8 cellular contexts compared by ENCODE assay signal in the genomic region with DNA sequence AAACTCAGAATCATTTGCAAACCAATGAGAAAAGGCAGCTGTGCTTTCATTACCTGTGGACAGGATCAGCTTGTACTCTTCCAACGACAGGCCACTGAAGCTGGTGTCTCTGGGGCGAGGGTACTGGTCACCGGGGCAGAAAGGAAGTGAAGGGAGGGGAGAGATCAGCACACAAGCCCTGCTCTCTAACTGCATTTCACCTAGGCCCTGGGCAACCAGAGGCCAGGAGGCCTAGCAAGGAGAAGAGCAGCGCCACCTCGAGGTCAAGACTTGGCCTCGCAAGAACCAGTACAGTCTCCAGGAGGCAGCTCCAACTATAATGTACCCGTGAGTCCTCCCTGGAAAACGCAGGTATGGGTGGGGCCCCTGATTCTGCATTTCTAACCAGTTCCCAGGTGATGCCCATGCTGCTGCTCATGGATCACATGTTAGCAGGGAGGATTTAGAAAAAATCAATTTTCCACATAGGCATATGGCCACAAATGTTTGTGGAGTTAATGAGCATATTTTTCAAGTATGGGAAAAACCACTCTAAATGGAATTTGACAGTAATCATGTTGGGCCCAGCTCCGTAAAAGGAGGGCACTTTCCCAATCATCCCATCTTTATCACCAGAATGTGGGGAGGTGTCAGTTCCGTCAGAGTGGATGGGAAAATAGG. TPM values are rescaled to one million over a fixed set of nuclear protein-coding genes. Genes with fewer than 3 reads are reported as not detected.
DNase-seq lines count a peak whose midpoint lies in the region; ATAC-seq and TF ChIP-seq lines count a peak whose summit lies in the region.

No MANE protein-coding gene starts in this region.

- 53 to 56% (median 54%) methylated on average over 10 of the region's 10 CpGs for WGBS in ovary, 3 donors
- WGBS in upper lobe of left lung, 2 donors: 43 to 55% methylated on average over 10 of the region's 10 CpGs

- no peak overlapping the region for H3K4me2 ChIP-seq in fibroblast of lung (ENCODE audit: extremely low read depth, insufficient read depth, low read length)

- DNase-seq in G401 (ENCODE audit: low spot score) (peak; percentile 65), NOMO-1 treated with DMSO at 0.1 percent for 48 hours (lab: John Stamatoyannopoulos, UW; ENCODE audit: unreplicated experiment) (peak; percentile 38), activated T-cell treated with anti-CD3 and anti-CD28 coated beads for 4 hours (peak; percentile 56), fibroblast of lung (ENCODE audit: low read depth in 2 of 2) (peak; percentile 59 to 74), ovary (peak in 4 of 5 donors; percentile 53 to 74 (median 63)), upper lobe of left lung (peak in 1 of 2 donors; percentile 80)

- peaks cover 16% of the 10 kb centered on the region for H3K4me1 ChIP-seq in fibroblast of lung (ENCODE audit: control insufficient read depth, extremely low read depth, insufficient read depth, low read length)
- H3K4me1 ChIP-seq in ovary (ENCODE audit: insufficient read depth): peaks cover 10% of the 10 kb centered on the region
- H3K4me1 ChIP-seq in upper lobe of left lung: peaks cover 18 to 21% (median 20%) of the 10 kb centered on the region in 4 donors

- intact Hi-C loops in ovary (cut with DNase I): loop anchor here in 1 of 4 donors (5.0 kb wide), 1 partner anchor 113 kb away; no protein-coding TSS in a partner anchor

- H3K36me3 ChIP-seq in fibroblast of lung (ENCODE audit: control insufficient read depth, insufficient read depth, low read length) (peaks cover 16% of the 10 kb centered on the region), ovary (no peaks in the 10 kb centered on the region), upper lobe of left lung (peaks cover 0 to 25% (median 18%) of the 10 kb centered on the region in 4 donors)

- H3K4me3 ChIP-seq in fibroblast of lung (replicated peaks in 1 of 4; ENCODE audit: control extremely low read depth in 1 of 4, insufficient read depth in 1 of 4, low read depth in 3 of 4, low read length in 4 of 4): no peak overlapping the region
- no peak overlapping the region for H3K4me3 ChIP-seq in ovary
- no peak overlapping the region for H3K4me3 ChIP-seq in upper lobe of left lung

- TF ChIP-seq EP300 in ovary (IDR thresholded peaks at IDR 0.05): no peak
- no peak for TF ChIP-seq EP300 in upper lobe of left lung (IDR thresholded peaks at IDR 0.05)

- H3K27me3 ChIP-seq in fibroblast of lung (ENCODE audit: control insufficient read depth, insufficient read depth, low read length): no peaks in the 10 kb centered on the region
- H3K27me3 ChIP-seq in ovary: no peaks in the 10 kb centered on the region
- no peaks in the 10 kb centered on the region for H3K27me3 ChIP-seq in upper lobe of left lung

- no peak overlapping the region for H3K9ac ChIP-seq in fibroblast of lung (ENCODE audit: insufficient read depth, low read length)

- ATAC-seq in HG02798 (IDR thresholded peaks at IDR 0.05; ENCODE audit: poor library complexity, unreplicated experiment) (peak; percentile 71), upper lobe of left lung (ENCODE audit: low FRiP score in 2 of 2) (peak; percentile 50 to 69), GM18519 (IDR thresholded peaks at IDR 0.05; ENCODE audit: low FRiP score, unreplicated experiment) (no peak)

- H3K27ac ChIP-seq in fibroblast of lung (ENCODE audit: insufficient read depth, low read length): no peak overlapping the region
- peak overlapping the region in 1 of 2 donors; percentile 64 for H3K27ac ChIP-seq in ovary
- H3K27ac ChIP-seq in upper lobe of left lung: no peak overlapping the region

- H2AFZ ChIP-seq in fibroblast of lung (ENCODE audit: low read length): no peak overlapping the region

- no peaks in the 10 kb centered on the region for H3K9me3 ChIP-seq in fibroblast of lung (ENCODE audit: control insufficient read depth, insufficient read depth, low read depth, low read length)
- H3K9me3 ChIP-seq in ovary: no peaks in the 10 kb centered on the region
- no peaks in the 10 kb centered on the region for H3K9me3 ChIP-seq in upper lobe of left lung

- in situ Hi-C loops in G401 (cut with HindIII; ENCODE audit: low sequenced_read_pairs): no loop called here

- TF ChIP-seq CTCF in fibroblast of lung (conservative IDR thresholded peaks at IDR 0.05 in 1 of 2, IDR thresholded peaks at IDR 0.05 in 1 of 2; ENCODE audit: low read depth in 1 of 2, low read length in 2 of 2) (peak; percentile 60 to 83), ovary (IDR thresholded peaks at IDR 0.05) (peak in 2 of 3 donors; percentile 18 to 33), upper lobe of left lung (IDR thresholded peaks at IDR 0.05) (peak; percentile 42 to 74 (median 54))

- peaks cover 1% of the 10 kb centered on the region for H3K79me2 ChIP-seq in fibroblast of lung (ENCODE audit: control insufficient read depth, insufficient read depth, low read length)

- peaks cover 2% of the 10 kb centered on the region for H4K20me1 ChIP-seq in fibroblast of lung (ENCODE audit: control insufficient read depth, extremely low read depth, insufficient read depth, low read length)

- TF ChIP-seq POLR2A in ovary (IDR thresholded peaks at IDR 0.05) (no peak), upper lobe of left lung (IDR thresholded peaks at IDR 0.05) (no peak)

RNA-seq across cellular contexts. Expression of a gene that starts 11.0 kb away (rescaled TPM):
- total RNA-seq in G401 (2014; rRNA removed; shearing (Covaris generic)): 24.9 and 51.4 TPM in 2 replicates
- total RNA-seq in fibroblast of lung: 22.9 and 36.5 TPM in 2 replicates
- polyA plus RNA-seq in fibroblast of lung: 33.8 and 48.3 TPM in 2 replicates
- polyA plus RNA-seq in fibroblast of lung (2012): 154 and 209 TPM in 2 replicates
- polyA minus RNA-seq in fibroblast of lung (ENCODE audit: low replicate concordance): 11.2 and 13.9 TPM in 2 replicates
- 10 to 100 TPM in 6 of 7 donors, 1 to 10 TPM in 1; 9.1 to 65.2 (median 38.0) TPM for total RNA-seq in ovary
- polyA plus RNA-seq in ovary: 10 to 100 TPM; 28.7 to 52.4 TPM
- total RNA-seq in upper lobe of left lung: 10 to 100 TPM in 5 of 6 donors, 1 to 10 TPM in 1; 8.9 to 53.0 (median 18.2) TPM

RNA-seq across cellular contexts. Expression of a gene that starts 46.2 kb away (rescaled TPM):
- 42.6 and 51.1 TPM in 2 replicates for total RNA-seq in G401 (2014; rRNA removed; shearing (Covaris generic))
- total RNA-seq in fibroblast of lung: 1.8 and 5.4 TPM in 2 replicates
- polyA plus RNA-seq in fibroblast of lung: 0.46 and 0.84 TPM in 2 replicates
- polyA plus RNA-seq in fibroblast of lung (2012): 0.71 and 0.89 TPM in 2 replicates
- polyA minus RNA-seq in fibroblast of lung (ENCODE audit: low replicate concordance): not detected in 2 replicates
- total RNA-seq in ovary: 1 to 10 TPM in 1 of 7 donors, under 1 TPM in 4, not detected in 2; 0.24 to 1.1 (median 0.43) TPM
- polyA plus RNA-seq in ovary: under 1 TPM; 0.11 to 0.22 TPM
- 10 to 100 TPM in 1 of 6 donors, 1 to 10 TPM in 5; 1.9 to 11.5 (median 4.9) TPM for total RNA-seq in upper lobe of left lung
